ENCODE assay signal across 8 cellular contexts in genomic region chr1:223081181-223081994, GRCh38.
DNase-seq lines count a peak whose midpoint lies in the region; ATAC-seq and TF ChIP-seq lines count a peak whose summit lies in the region.

No MANE protein-coding gene starts in this region.

- H3K4me3 ChIP-seq in right atrium auricular region, result peak overlapping the region; percentile 22 to 46
- peak overlapping the region; percentile 65 for H3K4me3 ChIP-seq in rectal smooth muscle tissue (ENCODE audit: low read length)
- H3K4me3 ChIP-seq in vagina, result peak overlapping the region; percentile 38 to 56

- no peak for TF ChIP-seq POLR2A in vagina (IDR thresholded peaks at IDR 0.05)

- peaks cover 2% of the 10 kb centered on the region for H3K4me1 Mint-ChIP-seq in T-helper 17 cell

- peaks cover 39% of the 10 kb centered on the region for H3K27me3 Mint-ChIP-seq in T-helper 17 cell

- in situ Hi-C loops in GM13976 (cut with MboI; ENCODE audit: low sequenced_read_pairs, unreplicated experiment), result loop anchor here (25.0 kb wide), 1 partner anchor 619 kb away; no protein-coding TSS in a partner anchor

- peak; percentile 94 for TF ChIP-seq CTCF in GM13976 (IDR thresholded peaks at IDR 0.05; ENCODE audit: borderline replicate concordance, control extremely low read depth, extremely low read depth, insufficient read depth, missing control alignments)
- peak; percentile 94 to 97 for TF ChIP-seq CTCF in right atrium auricular region (IDR thresholded peaks at IDR 0.05)
- peak; percentile 76 to 95 (median 92) for TF ChIP-seq CTCF in vagina (IDR thresholded peaks at IDR 0.05)

- H3K27me3 ChIP-seq in right atrium auricular region, result no peaks in the 10 kb centered on the region
- no peaks in the 10 kb centered on the region for H3K27me3 ChIP-seq in rectal smooth muscle tissue (ENCODE audit: control insufficient read depth, insufficient read depth, low read length)
- no peaks in the 10 kb centered on the region for H3K27me3 ChIP-seq in vagina

- peak; percentile 93 for ATAC-seq in HG02870 (IDR thresholded peaks at IDR 0.05; ENCODE audit: unreplicated experiment)
- ATAC-seq in T-helper 17 cell, result peak; percentile 95

- H3K36me3 Mint-ChIP-seq in T-helper 17 cell (ENCODE audit: low read depth), result no peaks in the 10 kb centered on the region

- intact Hi-C loops in vagina (cut with DNase I), result loop anchor here (2.0 kb wide), 1 partner anchor 289 kb away; no protein-coding TSS in a partner anchor

- peaks cover 0 to 20% of the 10 kb centered on the region in 2 donors for H3K4me1 ChIP-seq in right atrium auricular region
- H3K4me1 ChIP-seq in rectal smooth muscle tissue (ENCODE audit: control insufficient read depth, insufficient read depth, low read length), result peaks cover 30% of the 10 kb centered on the region
- peaks cover under 1% of the 10 kb centered on the region for H3K4me1 ChIP-seq in vagina

- H3K27ac ChIP-seq in right atrium auricular region, result peak overlapping the region; percentile 63 to 71
- H3K27ac ChIP-seq in rectal smooth muscle tissue (ENCODE audit: low read depth, low read length), result peak overlapping the region; percentile 75
- H3K27ac ChIP-seq in vagina, result peak overlapping the region; percentile 64

- H3K9me3 ChIP-seq in T-helper 17 cell (ENCODE audit: control insufficient read depth, low read length, poor library complexity, severe bottlenecking) (no peaks in the 10 kb centered on the region), right atrium auricular region (no peaks in the 10 kb centered on the region), vagina (no peaks in the 10 kb centered on the region)

- H3K36me3 ChIP-seq in right atrium auricular region, result no peaks in the 10 kb centered on the region
- H3K36me3 ChIP-seq in rectal smooth muscle tissue (ENCODE audit: control insufficient read depth, insufficient read depth, low read length), result no peaks in the 10 kb centered on the region
- no peaks in the 10 kb centered on the region for H3K36me3 ChIP-seq in vagina

- peak; percentile 90 for DNase-seq in GM13976 (ENCODE audit: low spot score)
- peak; percentile 51 for DNase-seq in NCI-H1417 treated with DMSO at 0.1 percent for 48 hours (lab: John Stamatoyannopoulos, UW)
- DNase-seq in T-helper 17 cell, result peak; percentile 43 to 52 (median 52)
- DNase-seq in amygdala (lab: John Stamatoyannopoulos, UW), result peak in 50 of 56 donors; percentile 12 to 88 (median 43)
- DNase-seq in right atrium auricular region (ENCODE audit: low spot score), result peak; percentile 92
- DNase-seq in vagina (ENCODE audit: extremely low spot score in 2 of 2), result no peak

- H3K4me3 Mint-ChIP-seq in T-helper 17 cell, result peak overlapping the region; percentile 56

- H3K27ac Mint-ChIP-seq in T-helper 17 cell, result no peak overlapping the region

- no peak overlapping the region for H3K9ac ChIP-seq in rectal smooth muscle tissue (ENCODE audit: low read length)

Comparison
In these comparisons a context has a peak if more than half of its experiments do, and no peak if none do; other contexts are left out.
1. DNase-seq: peak in GM13976 (single experiment), NCI-H1417 treated with DMSO at 0.1 percent for 48 hours (single experiment), T-helper 17 cell (3 of 3), amygdala (50 of 56) and right atrium auricular region (single experiment); none in vagina (0 of 2).
2. Peak in every context shown above with its lines, with median percentiles within 50 percentile points of each other: CTCF ChIP-seq, H3K27ac ChIP-seq and H3K4me3 ChIP-seq.